Comparison of ENCODE assay signal across 23 cellular contexts in genomic region chr1:10272274-10272673, GRCh38.
DNase-seq lines count a peak whose midpoint lies in the region; ATAC-seq, FAIRE-seq and TF ChIP-seq lines count a peak whose summit lies in the region.
"Had no signal": no experiment of that assay in that cellular context is flagged by ENCODE, and none has a peak within 500 bp of the region (broad histone marks: within the 10 kb centered on the region; RNA-seq: fewer than 3 reads in every experiment).

No MANE protein-coding gene starts in this region.

- no peaks in the 10 kb centered on the region for H3K9me1 ChIP-seq in K562 (ENCODE audit: control insufficient read depth, insufficient read depth, low read length)

- peak overlapping the region; percentile 27 for H3K27ac Mint-ChIP-seq in T-helper 17 cell
- H3K27ac Mint-ChIP-seq: B cell; CD8-positive, alpha-beta T cell; IgD-negative memory B cell had no signal

- CTCF ChIA-PET in K562 (lab: Yijun Ruan, JAX; ENCODE audit: low intra/inter-chr PET ratio), result no interaction called here

- intact Hi-C loops in K562 (cut with micrococcal nuclease) (no loop called here), mucosa of descending colon (cut with DNase I, micrococcal nuclease) (no loop called here)

- H3K4me1 Mint-ChIP-seq in T-helper 17 cell, result peaks cover 2% of the 10 kb centered on the region
- H3K4me1 Mint-ChIP-seq: B cell, IgD-negative memory B cell had no signal

- H3K27ac ChIP-seq in K562 (ENCODE audit: extremely low read depth, low read depth, low read length), result no peak overlapping the region
- H3K27ac ChIP-seq in small intestine (ENCODE audit: low read depth in 1 of 2, low read length in 1 of 2), result no peak overlapping the region
- H3K27ac ChIP-seq: C4-2B, HL-60, SJCRH30 had no signal

- no peak overlapping the region for H3K4me2 ChIP-seq in K562 (ENCODE audit: insufficient read depth, low read length)

- no peaks in the 10 kb centered on the region for H3K36me3 ChIP-seq in K562 (ENCODE audit: control insufficient read depth, insufficient read depth, low read length)
- H3K36me3 ChIP-seq in mucosa of descending colon (ENCODE audit: low read depth), result no peaks in the 10 kb centered on the region
- H3K36me3 ChIP-seq in small intestine (ENCODE audit: control insufficient read depth in 2 of 2, insufficient read depth in 2 of 2, low read length in 2 of 2), result peaks cover 1 to 2% of the 10 kb centered on the region in 2 donors

- in situ Hi-C loops in K562 (cut with MboI), result no loop called here

- DNase-seq in T-helper 17 cell, result no peak
- no peak for DNase-seq in K562 (ENCODE audit: extremely low read depth in 1 of 4, low spot score in 3 of 4)
- DNase-seq in mucosa of descending colon, result no peak
- DNase-seq in small intestine, result peak; percentile 58
- no peak for DNase-seq in SIG-M5 treated with dmso at 0.1 percent for 504 hours (lab: John Stamatoyannopoulos, UW; ENCODE audit: unreplicated experiment)
- DNase-seq in GM10266 (ENCODE audit: extremely low spot score), result no peak
- DNase-seq: CD8-positive, alpha-beta T cell; DMS 273 treated with DMSO at 0.1 percent for 48 hours; DMS79; EL; GF-D8; NCI-H1092 treated with DMSO at 0.1 percent for 48 hours; NCI-H1436; NCI-H187 treated with DMSO at 0.1 percent for 48 hours; NCI-H748 treated with DMSO at 0.1 percent for 48 hours; SJCRH30 had no signal

- H3K27me3 Mint-ChIP-seq in T-helper 17 cell, result no peaks in the 10 kb centered on the region
- H3K27me3 Mint-ChIP-seq: B cell, IgD-negative memory B cell had no signal

- no peak for TF ChIP-seq RAD21 in K562 (CRISPR knock-in tag; conservative IDR thresholded peaks at IDR 0.05 in 1 of 2, IDR thresholded peaks at IDR 0.05 in 1 of 2)

- 72% methylated on average over 1 of the region's 1 CpG for WGBS in K562 (ENCODE audit: insufficient coverage, low coverage, missing lambda C conversion rate)
- WGBS in small intestine, 3 donors, result 6 to 60% (median 29%) methylated on average over 1 of the region's 1 CpG

- H3K9ac ChIP-seq in K562 (ENCODE audit: insufficient read depth in 1 of 2, low read depth in 2 of 2, low read length in 2 of 2), result no peak overlapping the region

- H3K4me3 Mint-ChIP-seq in T-helper 17 cell, result no peak overlapping the region
- H3K4me3 Mint-ChIP-seq: B cell; CD8-positive, alpha-beta T cell; IgD-negative memory B cell had no signal

- H3K27me3 ChIP-seq in K562 (ENCODE audit: control insufficient read depth in 2 of 2, insufficient read depth in 2 of 2, low read length in 2 of 2) (no peaks in the 10 kb centered on the region), small intestine (ENCODE audit: control insufficient read depth in 2 of 2, insufficient read depth in 2 of 2, low read length in 2 of 2) (no peaks in the 10 kb centered on the region)
- H3K27me3 ChIP-seq: SJCRH30 had no signal

- TF ChIP-seq POLR2A in K562 (conservative IDR thresholded peaks at IDR 0.05), result no peak

- peaks cover 6% of the 10 kb centered on the region for H3K36me3 Mint-ChIP-seq in T-helper 17 cell (ENCODE audit: low read depth)

- no peaks in the 10 kb centered on the region for H4K20me1 ChIP-seq in K562 (replicated peaks; ENCODE audit: control insufficient read depth, insufficient read depth, low read length)

- POLR2A ChIA-PET in K562 (lab: Yijun Ruan, JAX), result no interaction called here

- no peaks in the 10 kb centered on the region for H3K79me2 ChIP-seq in K562 (ENCODE audit: control insufficient read depth, insufficient read depth, low read length)

- no peak for TF ChIP-seq EP300 in K562 (IDR thresholded peaks at IDR 0.05; ENCODE audit: low read length)

- no peaks in the 10 kb centered on the region; a peak in 2 of 5 replicates for H3K4me1 ChIP-seq in K562 (replicated peaks in 1 of 2; ENCODE audit: control insufficient read depth in 2 of 2, insufficient read depth in 2 of 2, low read length in 2 of 2)
- peaks cover 10% of the 10 kb centered on the region for H3K4me1 ChIP-seq in mucosa of descending colon (ENCODE audit: low read depth)
- no peaks in the 10 kb centered on the region for H3K4me1 ChIP-seq in small intestine (ENCODE audit: control insufficient read depth in 2 of 2, insufficient read depth in 1 of 2, low read depth in 1 of 2, low read length in 1 of 2)
- H3K4me1 ChIP-seq: SJCRH30 had no signal

- TF ChIP-seq CTCF in K562 (IDR thresholded peaks at IDR 0.05 in 2 of 3, conservative IDR thresholded peaks at IDR 0.05 in 1 of 3; ENCODE audit: insufficient read depth in 2 of 3, low read depth in 1 of 3, low read length in 3 of 3) (no peak), mucosa of descending colon (IDR thresholded peaks at IDR 0.05) (no peak), GM10266 (IDR thresholded peaks at IDR 0.05; ENCODE audit: control insufficient read depth, insufficient read depth, low read depth, missing control alignments) (no peak)

- no peak for ATAC-seq in T-helper 17 cell
- no peak for ATAC-seq in K562
- ATAC-seq in mucosa of descending colon, result peak; percentile 73
- ATAC-seq in HG03439 (IDR thresholded peaks at IDR 0.05; ENCODE audit: unreplicated experiment), result no peak
- ATAC-seq: CD8-positive, alpha-beta T cell; HCT116; SK-N-SH treated with all-trans-retinoic acid at 6 μM for 48 hours had no signal

- H3K4me3 ChIP-seq in K562, result no peak overlapping the region
- no peak overlapping the region for H3K4me3 ChIP-seq in mucosa of descending colon
- no peak overlapping the region for H3K4me3 ChIP-seq in small intestine (ENCODE audit: low read depth in 1 of 2, low read length in 2 of 2)
- H3K4me3 ChIP-seq: SJCRH30 had no signal

- H3K9me3 ChIP-seq in T-helper 17 cell (ENCODE audit: control insufficient read depth, low read length, poor library complexity, severe bottlenecking), result no peaks in the 10 kb centered on the region
- H3K9me3 ChIP-seq in K562 (replicated peaks; ENCODE audit: control insufficient read depth, insufficient read depth, low read depth, low read length), result no peaks in the 10 kb centered on the region
- no peaks in the 10 kb centered on the region for H3K9me3 ChIP-seq in mucosa of descending colon
- no peaks in the 10 kb centered on the region for H3K9me3 ChIP-seq in small intestine (ENCODE audit: control insufficient read depth, low read depth)
- H3K9me3 ChIP-seq: SJCRH30 had no signal

- no peak overlapping the region for H2AFZ ChIP-seq in K562 (ENCODE audit: low read depth, low read length)

- FAIRE-seq in K562 (lab: Jason Lieb, UNC) (no peak), small intestine (lab: Jason Lieb, UNC) (peak; percentile 23)

- BruUV-seq in K562 (replicated peaks; lab: Mats Ljungman, UMichigan), result no TSS peak

TF ChIP-seq in K562, 482 proteins besides CTCF, POLR2A, EP300 and RAD21:
- TF ChIP-seq ZNF316 (IDR thresholded peaks at IDR 0.05), result peak; percentile 39
- TF ChIP-seq MEIS2 (IDR thresholded peaks at IDR 0.05; ENCODE audit: partially characterized antibody), result no peak
